ENCODE assay signal across 1 cellular context in the genomic region with DNA sequence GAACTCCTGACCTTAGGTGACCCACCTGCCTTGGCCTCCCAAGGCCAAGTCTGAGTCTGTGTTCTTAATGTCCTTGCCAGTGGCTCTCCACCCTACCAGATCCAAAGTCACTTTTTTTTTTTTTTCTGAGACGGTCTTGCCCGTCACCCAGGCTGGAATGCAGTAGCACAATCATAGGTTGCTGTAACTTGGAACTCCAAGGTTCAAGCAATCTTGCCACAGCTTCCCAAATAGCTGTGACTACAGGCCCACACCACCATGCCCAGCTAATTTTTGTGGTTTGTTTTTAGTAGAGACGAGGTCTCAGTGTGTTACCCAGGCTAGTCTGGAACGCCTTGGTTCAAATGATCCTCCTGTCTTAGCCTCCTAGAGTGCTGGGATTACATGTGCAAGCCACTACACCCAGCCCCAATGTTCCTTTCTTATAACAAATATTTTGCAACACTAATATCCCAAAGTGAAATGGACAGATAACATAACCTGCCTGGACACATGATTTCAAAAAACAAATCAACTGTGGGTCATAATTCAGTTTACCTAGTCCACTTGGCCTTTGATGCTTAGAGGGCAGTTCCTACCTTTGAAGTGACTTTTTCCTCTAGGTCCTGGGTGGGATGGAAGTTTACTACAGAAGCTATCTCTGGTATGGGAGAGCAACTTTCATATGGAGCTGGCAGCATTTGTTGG.
TF ChIP-seq lines count a peak whose summit lies in the region.

No MANE protein-coding gene starts in this region.

TF ChIP-seq in HepG2, 621 proteins besides CTCF, POLR2A, EP300 and RAD21 (continued from another document):
- TF ChIP-seq, protein P1, sequence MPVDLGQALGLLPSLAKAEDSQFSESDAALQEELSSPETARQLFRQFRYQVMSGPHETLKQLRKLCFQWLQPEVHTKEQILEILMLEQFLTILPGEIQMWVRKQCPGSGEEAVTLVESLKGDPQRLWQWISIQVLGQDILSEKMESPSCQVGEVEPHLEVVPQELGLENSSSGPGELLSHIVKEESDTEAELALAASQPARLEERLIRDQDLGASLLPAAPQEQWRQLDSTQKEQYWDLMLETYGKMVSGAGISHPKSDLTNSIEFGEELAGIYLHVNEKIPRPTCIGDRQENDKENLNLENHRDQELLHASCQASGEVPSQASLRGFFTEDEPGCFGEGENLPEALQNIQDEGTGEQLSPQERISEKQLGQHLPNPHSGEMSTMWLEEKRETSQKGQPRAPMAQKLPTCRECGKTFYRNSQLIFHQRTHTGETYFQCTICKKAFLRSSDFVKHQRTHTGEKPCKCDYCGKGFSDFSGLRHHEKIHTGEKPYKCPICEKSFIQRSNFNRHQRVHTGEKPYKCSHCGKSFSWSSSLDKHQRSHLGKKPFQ (CRISPR knock-in tag; IDR thresholded peaks at IDR 0.05; ENCODE audit: insufficient replicate concordance) = no peak
- TF ChIP-seq MED13 (CRISPR knock-in tag; IDR thresholded peaks at IDR 0.05) = peak; percentile 19; the same call in 1 of the 2 replicates
- peak; percentile 91 for TF ChIP-seq ISL2 (CRISPR knock-in tag; IDR thresholded peaks at IDR 0.05)
- peak; percentile 65; the same call in 1 of the 2 replicates for TF ChIP-seq GFI1 (CRISPR knock-in tag; IDR thresholded peaks at IDR 0.05; ENCODE audit: borderline replicate concordance)
- peak; percentile 35; the same call in 1 of the 2 replicates for TF ChIP-seq FOSL2 (CRISPR knock-in tag; IDR thresholded peaks at IDR 0.05)
- peak; percentile 88 for TF ChIP-seq NR2F6 (IDR thresholded peaks at IDR 0.05)
- peak; percentile 89 for TF ChIP-seq NR2F6 (CRISPR knock-in tag; IDR thresholded peaks at IDR 0.05)
- TF ChIP-seq TSC22D2 (CRISPR knock-in tag; IDR thresholded peaks at IDR 0.05; ENCODE audit: borderline replicate concordance) = 0 out of 2 replicates have a peak, but pooled peaks have one; percentile 28
